1 cellular context compared by ENCODE assay signal in genomic region chr9:92669890-92670708, GRCh38.
A peak's percentile ranks its signal among the peaks of the same experiment; 100 is the strongest.
TF ChIP-seq lines count a peak whose summit lies in the region.

Gene IPPK, minus strand, starts transcription at chr9:92670131. Its CDS starts 143 bp downstream, at chr9:92669988.

TF ChIP-seq in K562, 482 proteins besides CTCF, POLR2A, EP300 and RAD21 (continued from another document and continues in another):
- TF ChIP-seq, protein P1, sequence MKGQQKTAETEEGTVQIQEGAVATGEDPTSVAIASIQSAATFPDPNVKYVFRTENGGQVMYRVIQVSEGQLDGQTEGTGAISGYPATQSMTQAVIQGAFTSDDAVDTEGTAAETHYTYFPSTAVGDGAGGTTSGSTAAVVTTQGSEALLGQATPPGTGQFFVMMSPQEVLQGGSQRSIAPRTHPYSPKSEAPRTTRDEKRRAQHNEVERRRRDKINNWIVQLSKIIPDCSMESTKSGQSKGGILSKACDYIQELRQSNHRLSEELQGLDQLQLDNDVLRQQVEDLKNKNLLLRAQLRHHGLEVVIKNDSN (CRISPR knock-in tag; IDR thresholded peaks at IDR 0.05): no peak
- TF ChIP-seq ZBTB9 (CRISPR knock-in tag; IDR thresholded peaks at IDR 0.05) (no peak; the same call in 1 of the 2 replicates), ASH1L (IDR thresholded peaks at IDR 0.05; ENCODE audit: borderline replicate concordance, low read depth, partially characterized antibody) (peak; percentile 60), POU5F1 (IDR thresholded peaks at IDR 0.05; ENCODE audit: borderline replicate concordance, low read depth, low read length, partially characterized antibody) (peak; percentile 60), ERF (CRISPR knock-in tag; IDR thresholded peaks at IDR 0.05) (0 out of 2 replicates have a peak, but pooled peaks have one; percentile 11), KDM5B (IDR thresholded peaks at IDR 0.05; ENCODE audit: insufficient replicate concordance, low read depth, low read length) (peak; percentile 74), ZNF695 (CRISPR knock-in tag; IDR thresholded peaks at IDR 0.05) (no peak), SRSF9 (IDR thresholded peaks at IDR 0.05; ENCODE audit: borderline replicate concordance, low read depth, low read length) (no peak), ZNF175 (CRISPR knock-in tag; IDR thresholded peaks at IDR 0.05; ENCODE audit: low read depth) (no peak), SMARCE1 (IDR thresholded peaks at IDR 0.05) (0 out of 2 replicates have a peak, but pooled peaks have one; percentile 20), MEF2A (IDR thresholded peaks at IDR 0.05; ENCODE audit: control insufficient read depth, low read depth, low read length) (no peak), BRD4 (IDR thresholded peaks at IDR 0.05) (0 out of 2 replicates have a peak, but pooled peaks have one; percentile 18), HMGN3 (IDR thresholded peaks at IDR 0.05; ENCODE audit: borderline replicate concordance, extremely low read depth, insufficient read length, low read depth, low read length) (peak; percentile 73), AFF1 (IDR thresholded peaks at IDR 0.05; ENCODE audit: low read depth in 1 of 2, partially characterized antibody in 2 of 2) (peak in 1 of 2 experiments; percentile 58), NR2C2 (CRISPR knock-in tag; IDR thresholded peaks at IDR 0.05) (peak; percentile 87), NR2C2 (tag; IDR thresholded peaks at IDR 0.05) (peak; percentile 98), TEAD2 (tag; IDR thresholded peaks at IDR 0.05) (no peak), GTF2A2 (tag; IDR thresholded peaks at IDR 0.05) (peak; percentile 84; the same call in 1 of the 2 replicates), TCF3 (CRISPR knock-in tag; IDR thresholded peaks at IDR 0.05) (no peak; the same call in 1 of the 2 replicates), C11orf30 (IDR thresholded peaks at IDR 0.05; ENCODE audit: low read depth) (peak; percentile 87), TAF9B (IDR thresholded peaks at IDR 0.05; ENCODE audit: partially characterized antibody) (peak; percentile 80), ZNF24 (IDR thresholded peaks at IDR 0.05) (no peak), MAFK (IDR thresholded peaks at IDR 0.05; ENCODE audit: low read length) (no peak), MCM7 (IDR thresholded peaks at IDR 0.05) (no peak), THAP12 (CRISPR knock-in tag; IDR thresholded peaks at IDR 0.05) (0 out of 2 replicates have a peak, but pooled peaks have one; percentile 48), ZNF197 (CRISPR knock-in tag; IDR thresholded peaks at IDR 0.05; ENCODE audit: low read depth) (no peak), BRF1 (IDR thresholded peaks at IDR 0.05; ENCODE audit: borderline replicate concordance, extremely low read depth, insufficient read length) (no peak), TCF7L2 (IDR thresholded peaks at IDR 0.05; ENCODE audit: low read depth, low read length) (no peak), BCL6 (CRISPR knock-in tag; IDR thresholded peaks at IDR 0.05) (no peak), PHF8 (IDR thresholded peaks at IDR 0.05; ENCODE audit: borderline replicate concordance, low read length) (peak; percentile 93), ZNF407 (IDR thresholded peaks at IDR 0.05; ENCODE audit: low read depth) (no peak), ZNF518B (CRISPR knock-in tag; IDR thresholded peaks at IDR 0.05) (no peak), PHB (CRISPR knock-in tag; IDR thresholded peaks at IDR 0.05) (no peak), MAZ (CRISPR knock-in tag; conservative IDR thresholded peaks at IDR 0.05 in 1 of 2, IDR thresholded peaks at IDR 0.05 in 1 of 2) (peak in 1 of 2 experiments; percentile 58; a peak in 3 of 4 replicates), TRIM24 (IDR thresholded peaks at IDR 0.05) (peak in 1 of 2 experiments; percentile 97; a peak in 2 of 4 replicates), BRD9 (IDR thresholded peaks at IDR 0.05; ENCODE audit: low read depth, partially characterized antibody) (no peak), FOXJ3 (CRISPR knock-in tag; IDR thresholded peaks at IDR 0.05) (no peak), ZC3H8 (IDR thresholded peaks at IDR 0.05) (no peak), NCOR1 (IDR thresholded peaks at IDR 0.05) (peak; percentile 38)
- TF ChIP-seq, protein P2, sequence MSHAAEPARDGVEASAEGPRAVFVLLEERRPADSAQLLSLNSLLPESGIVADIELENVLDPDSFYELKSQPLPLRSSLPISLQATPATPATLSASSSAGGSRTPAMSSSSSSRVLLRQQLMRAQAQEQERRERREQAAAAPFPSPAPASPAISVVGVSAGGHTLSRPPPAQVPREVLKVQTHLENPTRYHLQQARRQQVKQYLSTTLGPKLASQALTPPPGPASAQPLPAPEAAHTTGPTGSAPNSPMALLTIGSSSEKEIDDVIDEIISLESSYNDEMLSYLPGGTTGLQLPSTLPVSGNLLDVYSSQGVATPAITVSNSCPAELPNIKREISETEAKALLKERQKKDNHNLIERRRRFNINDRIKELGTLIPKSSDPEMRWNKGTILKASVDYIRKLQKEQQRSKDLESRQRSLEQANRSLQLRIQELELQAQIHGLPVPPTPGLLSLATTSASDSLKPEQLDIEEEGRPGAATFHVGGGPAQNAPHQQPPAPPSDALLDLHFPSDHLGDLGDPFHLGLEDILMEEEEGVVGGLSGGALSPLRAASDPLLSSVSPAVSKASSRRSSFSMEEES (CRISPR knock-in tag; IDR thresholded peaks at IDR 0.05): no peak
